In genomic region chr5:31706186-31706585, GRCh38 we compare ENCODE assay signal across 34 cellular contexts.
"Had no signal": no experiment of that assay in that cellular context is flagged by ENCODE, and none has a peak within 500 bp of the region (broad histone marks: within the 10 kb centered on the region; RNA-seq: fewer than 3 reads in every experiment).

No MANE protein-coding gene starts in this region.

- H3K36me3 ChIP-seq: adrenal gland, cardiac muscle cell had no signal

- H3K4me3 Mint-ChIP-seq: activated B cell treated with CpG ODN at 0.5 μM for 24 hours; activated CD4-positive, alpha-beta memory T cell treated with anti-CD3 and anti-CD28 coated beads for 36 hours; activated CD4-positive, alpha-beta T cell treated with anti-CD3 and anti-CD28 coated beads, Interleukin-2, amount 10 ng/mL, durations not matched to agents 24 days and 14 days; activated CD8-positive, alpha-beta T cell treated with anti-CD3 and anti-CD28 coated beads for 36 hours; activated naive CD4-positive, alpha-beta T cell treated with anti-CD3 and anti-CD28 coated beads for 36 hours; activated naive CD8-positive, alpha-beta T cell treated with anti-CD3 and anti-CD28 coated beads for 36 hours; activated T-cell treated with anti-CD3 and anti-CD28 coated beads, Interleukin-2, amount 50 U/mL, for 4 hours; activated T-cell treated with anti-CD3 and anti-CD28 coated beads, Interleukin-2, amount 50 U/mL, for 72 hours; activated T-helper 1 cell treated with anti-CD3 and anti-CD28 coated beads, Interleukin-12 subunit alpha, Interleukin-12 subunit beta, Interleukin-2, Interleukin-4 antibody, amounts not matched to agents 30 ng/mL and 10 ng/mL and 1 ng/mL, durations not matched to agents 14 hours and 24 hours and 36 hours; activated T-helper 17 cell treated with anti-CD3 and anti-CD28 coated beads, Interleukin-2, amount 50 U/mL, for 72 hours; central memory CD8-positive, alpha-beta T cell; T-helper 1 cell treated with Interleukin-12 subunit alpha and Interleukin-12 subunit beta and Interleukin-4 antibody, amounts not matched to agents 30 μg/mL and 1 μg/mL, for 36 hours; T-helper 2 cell treated with Interferon-gamma antibody and Interleukin-4, amounts not matched to agents 5 μg/mL and 100 μg/mL, for 36 hours had no signal

- H3K4me3 ChIP-seq: adrenal gland, body of pancreas, cardiac muscle cell had no signal

- H3K27ac ChIP-seq: adrenal gland, body of pancreas, cardiac muscle cell, VCaP had no signal

- H3K27ac Mint-ChIP-seq: activated B cell treated with CpG ODN at 0.5 μM for 24 hours; activated CD4-positive, alpha-beta memory T cell treated with anti-CD3 and anti-CD28 coated beads for 36 hours; activated CD4-positive, alpha-beta T cell treated with anti-CD3 and anti-CD28 coated beads, Interleukin-2, amount 10 ng/mL, durations not matched to agents 24 days and 14 days; activated CD8-positive, alpha-beta T cell treated with anti-CD3 and anti-CD28 coated beads for 36 hours; activated naive CD4-positive, alpha-beta T cell treated with anti-CD3 and anti-CD28 coated beads for 36 hours; activated naive CD8-positive, alpha-beta T cell treated with anti-CD3 and anti-CD28 coated beads for 36 hours; activated T-cell treated with anti-CD3 and anti-CD28 coated beads, Interleukin-2, amount 50 U/mL, for 72 hours; activated T-helper 1 cell treated with anti-CD3 and anti-CD28 coated beads, Interleukin-12 subunit alpha, Interleukin-12 subunit beta, Interleukin-2, Interleukin-4 antibody, amounts not matched to agents 30 ng/mL and 10 ng/mL and 1 ng/mL, durations not matched to agents 14 hours and 24 hours and 36 hours; activated T-helper 17 cell treated with anti-CD3 and anti-CD28 coated beads, Interleukin-2, amount 50 U/mL, for 72 hours; T-helper 1 cell treated with Interleukin-12 subunit alpha and Interleukin-12 subunit beta and Interleukin-4 antibody, amounts not matched to agents 30 μg/mL and 1 μg/mL, for 36 hours; T-helper 2 cell treated with Interferon-gamma antibody and Interleukin-4, amounts not matched to agents 5 μg/mL and 100 μg/mL, for 36 hours had no signal

- H3K36me3 Mint-ChIP-seq: activated CD4-positive, alpha-beta memory T cell treated with anti-CD3 and anti-CD28 coated beads for 36 hours; activated naive CD4-positive, alpha-beta T cell treated with anti-CD3 and anti-CD28 coated beads, Interleukin-2, amount 50 U/mL, for 72 hours; activated naive CD8-positive, alpha-beta T cell treated with anti-CD3 and anti-CD28 coated beads for 36 hours had no signal

- DNase-seq: activated B cell treated with CpG ODN at 0.5 μM for 24 hours; activated CD4-positive, alpha-beta memory T cell treated with anti-CD3 and anti-CD28 coated beads for 36 hours; activated CD4-positive, alpha-beta T cell treated with anti-CD3 and anti-CD28 coated beads for 4 hours; activated CD4-positive, alpha-beta T cell treated with anti-CD3 and anti-CD28 coated beads, Interleukin-2, amount 10 ng/mL, durations not matched to agents 24 days and 14 days; activated CD4-positive, CD25-positive, alpha-beta regulatory T cell treated with anti-CD3 and anti-CD28 coated beads, Interleukin-2, amount 50 U/mL, for 72 hours; activated CD8-positive, alpha-beta memory T cell treated with anti-CD3 and anti-CD28 coated beads, Interleukin-2, amount 50 U/mL, for 4 hours; activated CD8-positive, alpha-beta T cell treated with anti-CD3 and anti-CD28 coated beads for 36 hours; activated effector memory CD4-positive, alpha-beta T cell treated with anti-CD3 and anti-CD28 coated beads, Interleukin-2, amount 50 U/mL, for 16 hours; activated gamma-delta T cell treated with Interleukin-2 at 50 U/mL for 16 hours; activated naive CD4-positive, alpha-beta T cell; activated naive CD4-positive, alpha-beta T cell treated with anti-CD3 and anti-CD28 coated beads for 36 hours; activated naive CD4-positive, alpha-beta T cell treated with anti-CD3 and anti-CD28 coated beads, Interleukin-2, amount 50 U/mL, for 16 hours; activated naive CD8-positive, alpha-beta T cell treated with anti-CD3 and anti-CD28 coated beads for 36 hours; activated T-cell treated with anti-CD3 and anti-CD28 coated beads for 4 hours; activated T-cell treated with anti-CD3 and anti-CD28 coated beads, Interleukin-2, amount 50 U/mL, for 1 hour; activated T-cell treated with anti-CD3 and anti-CD28 coated beads, Interleukin-2, amount 50 U/mL, for 4 hours; activated T-cell treated with anti-CD3 and anti-CD28 coated beads, Interleukin-2, amount 50 U/mL, for 72 hours; adrenal gland; amniotic stem cell; aorta; body of pancreas; caudate nucleus; cerebellar nuclear complex; T-helper 1 cell; T-helper 2 cell; T-helper 9 cell had no signal

- H3K27me3 Mint-ChIP-seq: activated CD4-positive, alpha-beta memory T cell treated with anti-CD3 and anti-CD28 coated beads for 36 hours; activated CD8-positive, alpha-beta T cell treated with anti-CD3 and anti-CD28 coated beads for 36 hours; activated naive CD8-positive, alpha-beta T cell treated with anti-CD3 and anti-CD28 coated beads for 36 hours; activated T-helper 17 cell treated with anti-CD3 and anti-CD28 coated beads, Interleukin-2, amount 50 U/mL, for 72 hours had no signal

- H3K9me3 Mint-ChIP-seq: activated B cell treated with CpG ODN at 0.5 μM for 24 hours; activated CD4-positive, alpha-beta memory T cell treated with anti-CD3 and anti-CD28 coated beads for 36 hours; activated CD4-positive, alpha-beta T cell treated with anti-CD3 and anti-CD28 coated beads, Interleukin-2, amount 10 ng/mL, durations not matched to agents 24 days and 14 days; activated naive CD4-positive, alpha-beta T cell treated with anti-CD3 and anti-CD28 coated beads for 36 hours; activated naive CD4-positive, alpha-beta T cell treated with anti-CD3 and anti-CD28 coated beads, Interleukin-2, amount 50 U/mL, for 72 hours; activated naive CD8-positive, alpha-beta T cell treated with anti-CD3 and anti-CD28 coated beads for 36 hours; activated T-cell treated with anti-CD3 and anti-CD28 coated beads, Interleukin-2, amount 50 U/mL, for 4 hours; activated T-cell treated with anti-CD3 and anti-CD28 coated beads, Interleukin-2, amount 50 U/mL, for 72 hours; activated T-helper 1 cell treated with anti-CD3 and anti-CD28 coated beads, Interleukin-12 subunit alpha, Interleukin-12 subunit beta, Interleukin-2, Interleukin-4 antibody, amounts not matched to agents 30 ng/mL and 10 ng/mL and 1 ng/mL, durations not matched to agents 14 hours and 24 hours and 36 hours; activated T-helper 17 cell treated with anti-CD3 and anti-CD28 coated beads, Interleukin-2, amount 50 U/mL, for 72 hours; central memory CD8-positive, alpha-beta T cell; T-helper 1 cell treated with Interleukin-12 subunit alpha and Interleukin-12 subunit beta and Interleukin-4 antibody, amounts not matched to agents 30 μg/mL and 1 μg/mL, for 36 hours; T-helper 2 cell treated with Interferon-gamma antibody and Interleukin-4, amounts not matched to agents 5 μg/mL and 100 μg/mL, for 36 hours had no signal

- ATAC-seq: activated CD8-positive, alpha-beta T cell treated with anti-CD3 and anti-CD28 coated beads for 36 hours; activated naive CD4-positive, alpha-beta T cell treated with anti-CD3 and anti-CD28 coated beads, Interleukin-2, amount 50 U/mL, for 72 hours; activated T-cell treated with anti-CD3 and anti-CD28 coated beads, Interleukin-2, amount 50 U/mL, for 4 hours; activated T-cell treated with anti-CD3 and anti-CD28 coated beads, Interleukin-2, amount 50 U/mL, for 72 hours; activated T-helper 17 cell treated with anti-CD3 and anti-CD28 coated beads, Interleukin-2, amount 50 U/mL, for 72 hours; body of pancreas had no signal

- H3K4me1 Mint-ChIP-seq: activated B cell treated with CpG ODN at 0.5 μM for 24 hours; activated CD4-positive, alpha-beta T cell treated with anti-CD3 and anti-CD28 coated beads, Interleukin-2, amount 10 ng/mL, durations not matched to agents 24 days and 14 days; activated naive CD8-positive, alpha-beta T cell treated with anti-CD3 and anti-CD28 coated beads for 36 hours; activated T-helper 17 cell treated with anti-CD3 and anti-CD28 coated beads, Interleukin-2, amount 50 U/mL, for 72 hours; central memory CD8-positive, alpha-beta T cell had no signal

- H3K27me3 ChIP-seq: adrenal gland, body of pancreas, cardiac muscle cell had no signal
